2 cellular contexts compared by ENCODE assay signal in the genomic region with DNA sequence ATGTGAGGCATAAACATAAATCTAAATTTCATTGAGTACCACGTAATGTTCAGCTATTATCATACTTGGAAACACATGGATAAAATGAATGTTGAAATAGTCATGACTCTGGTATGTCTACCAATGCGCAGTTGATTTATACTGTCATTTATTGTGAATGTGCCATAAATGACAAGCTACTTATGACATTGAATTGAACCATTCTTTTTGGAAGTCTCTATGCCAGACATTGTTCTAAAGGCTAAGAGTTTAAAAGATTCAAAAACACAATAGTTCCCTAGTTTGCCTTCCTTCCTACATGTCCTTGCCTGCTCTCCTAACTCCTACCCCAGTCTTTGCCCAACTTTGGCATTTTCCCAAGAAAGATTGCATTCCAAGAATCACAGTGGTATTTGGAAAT.
TF ChIP-seq lines count a peak whose summit lies in the region.

No MANE protein-coding gene starts in this region.

TF ChIP-seq in A549, 52 proteins besides CTCF, POLR2A, EP300 and RAD21:
- TF ChIP-seq MYC (IDR thresholded peaks at IDR 0.05; ENCODE audit: borderline replicate concordance, low read length) (no peak), CBX2 (IDR thresholded peaks at IDR 0.05; ENCODE audit: borderline replicate concordance, low read depth) (no peak), ZSCAN20 (CRISPR knock-in tag; IDR thresholded peaks at IDR 0.05) (no peak), CHD4 (IDR thresholded peaks at IDR 0.05; ENCODE audit: borderline replicate concordance) (no peak), FOSL2 (IDR thresholded peaks at IDR 0.05) (no peak), FOSL2 (CRISPR knock-in tag; IDR thresholded peaks at IDR 0.05) (no peak), KDM5A (IDR thresholded peaks at IDR 0.05) (no peak), NR3C1 (IDR thresholded peaks at IDR 0.05) (no peak), RFX5 (IDR thresholded peaks at IDR 0.05) (no peak), ZNF302 (CRISPR knock-in tag; IDR thresholded peaks at IDR 0.05) (no peak), GATA3 (IDR thresholded peaks at IDR 0.05; ENCODE audit: borderline replicate concordance) (no peak), TP53 (CRISPR knock-in tag; IDR thresholded peaks at IDR 0.05) (no peak), RARB (CRISPR knock-in tag; IDR thresholded peaks at IDR 0.05) (no peak)
- TF ChIP-seq, protein P1, sequence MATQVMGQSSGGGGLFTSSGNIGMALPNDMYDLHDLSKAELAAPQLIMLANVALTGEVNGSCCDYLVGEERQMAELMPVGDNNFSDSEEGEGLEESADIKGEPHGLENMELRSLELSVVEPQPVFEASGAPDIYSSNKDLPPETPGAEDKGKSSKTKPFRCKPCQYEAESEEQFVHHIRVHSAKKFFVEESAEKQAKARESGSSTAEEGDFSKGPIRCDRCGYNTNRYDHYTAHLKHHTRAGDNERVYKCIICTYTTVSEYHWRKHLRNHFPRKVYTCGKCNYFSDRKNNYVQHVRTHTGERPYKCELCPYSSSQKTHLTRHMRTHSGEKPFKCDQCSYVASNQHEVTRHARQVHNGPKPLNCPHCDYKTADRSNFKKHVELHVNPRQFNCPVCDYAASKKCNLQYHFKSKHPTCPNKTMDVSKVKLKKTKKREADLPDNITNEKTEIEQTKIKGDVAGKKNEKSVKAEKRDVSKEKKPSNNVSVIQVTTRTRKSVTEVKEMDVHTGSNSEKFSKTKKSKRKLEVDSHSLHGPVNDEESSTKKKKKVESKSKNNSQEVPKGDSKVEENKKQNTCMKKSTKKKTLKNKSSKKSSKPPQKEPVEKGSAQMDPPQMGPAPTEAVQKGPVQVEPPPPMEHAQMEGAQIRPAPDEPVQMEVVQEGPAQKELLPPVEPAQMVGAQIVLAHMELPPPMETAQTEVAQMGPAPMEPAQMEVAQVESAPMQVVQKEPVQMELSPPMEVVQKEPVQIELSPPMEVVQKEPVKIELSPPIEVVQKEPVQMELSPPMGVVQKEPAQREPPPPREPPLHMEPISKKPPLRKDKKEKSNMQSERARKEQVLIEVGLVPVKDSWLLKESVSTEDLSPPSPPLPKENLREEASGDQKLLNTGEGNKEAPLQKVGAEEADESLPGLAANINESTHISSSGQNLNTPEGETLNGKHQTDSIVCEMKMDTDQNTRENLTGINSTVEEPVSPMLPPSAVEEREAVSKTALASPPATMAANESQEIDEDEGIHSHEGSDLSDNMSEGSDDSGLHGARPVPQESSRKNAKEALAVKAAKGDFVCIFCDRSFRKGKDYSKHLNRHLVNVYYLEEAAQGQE (IDR thresholded peaks at IDR 0.05) = no peak
- TF ChIP-seq, protein P2, sequence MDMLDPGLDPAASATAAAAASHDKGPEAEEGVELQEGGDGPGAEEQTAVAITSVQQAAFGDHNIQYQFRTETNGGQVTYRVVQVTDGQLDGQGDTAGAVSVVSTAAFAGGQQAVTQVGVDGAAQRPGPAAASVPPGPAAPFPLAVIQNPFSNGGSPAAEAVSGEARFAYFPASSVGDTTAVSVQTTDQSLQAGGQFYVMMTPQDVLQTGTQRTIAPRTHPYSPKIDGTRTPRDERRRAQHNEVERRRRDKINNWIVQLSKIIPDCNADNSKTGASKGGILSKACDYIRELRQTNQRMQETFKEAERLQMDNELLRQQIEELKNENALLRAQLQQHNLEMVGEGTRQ (IDR thresholded peaks at IDR 0.05) = no peak
- TF ChIP-seq, protein P3, sequence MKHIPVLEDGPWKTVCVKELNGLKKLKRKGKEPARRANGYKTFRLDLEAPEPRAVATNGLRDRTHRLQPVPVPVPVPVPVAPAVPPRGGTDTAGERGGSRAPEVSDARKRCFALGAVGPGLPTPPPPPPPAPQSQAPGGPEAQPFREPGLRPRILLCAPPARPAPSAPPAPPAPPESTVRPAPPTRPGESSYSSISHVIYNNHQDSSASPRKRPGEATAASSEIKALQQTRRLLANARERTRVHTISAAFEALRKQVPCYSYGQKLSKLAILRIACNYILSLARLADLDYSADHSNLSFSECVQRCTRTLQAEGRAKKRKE (CRISPR knock-in tag; IDR thresholded peaks at IDR 0.05; ENCODE audit: low read depth) = no peak

TF ChIP-seq in endothelial cell of umbilical vein, 7 proteins besides CTCF, POLR2A, EP300 and RAD21:
- TF ChIP-seq JUN (IDR thresholded peaks at IDR 0.05; ENCODE audit: borderline replicate concordance, insufficient read depth, insufficient read length, low read depth) = no peak
- no peak for TF ChIP-seq POLR2AphosphoS5 (IDR thresholded peaks at IDR 0.05; ENCODE audit: insufficient read depth, low read depth, low read length)
- no peak for TF ChIP-seq EZH2 (IDR thresholded peaks at IDR 0.05; ENCODE audit: borderline replicate concordance, low read depth, low read length, severe bottlenecking)
- TF ChIP-seq, protein P4, sequence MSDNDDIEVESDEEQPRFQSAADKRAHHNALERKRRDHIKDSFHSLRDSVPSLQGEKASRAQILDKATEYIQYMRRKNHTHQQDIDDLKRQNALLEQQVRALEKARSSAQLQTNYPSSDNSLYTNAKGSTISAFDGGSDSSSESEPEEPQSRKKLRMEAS (IDR thresholded peaks at IDR 0.05; ENCODE audit: insufficient read depth, insufficient read length) = no peak
- TF ChIP-seq FOS (IDR thresholded peaks at IDR 0.05; ENCODE audit: borderline replicate concordance, insufficient read depth, low read length) = no peak
- TF ChIP-seq GATA2 (IDR thresholded peaks at IDR 0.05; ENCODE audit: insufficient read depth, insufficient read length, low read depth, low read length) = no peak
